Comparison of ENCODE assay signal across 1 cellular context in the genomic region with DNA sequence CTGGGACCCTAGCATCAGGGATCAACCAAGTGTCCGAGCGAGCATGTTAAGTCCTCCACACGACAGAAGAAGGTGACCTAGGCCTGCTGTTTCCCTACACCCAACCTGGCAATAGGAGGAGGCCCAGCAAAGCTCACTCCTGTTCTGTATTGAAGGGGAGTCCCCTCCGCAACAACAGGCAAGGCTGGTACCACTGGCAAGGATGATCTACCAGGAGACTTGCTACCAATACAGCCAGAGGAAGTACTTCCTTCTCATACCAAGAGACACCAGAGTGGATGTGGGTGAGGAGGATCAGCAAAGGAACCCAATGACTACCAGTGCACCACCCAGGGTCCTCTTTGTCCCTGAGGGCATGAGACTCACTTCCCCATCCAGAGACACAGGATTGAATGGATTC.
TF ChIP-seq lines count a peak whose summit lies in the region.

No MANE protein-coding gene starts in this region.

TF ChIP-seq in K562, 482 proteins besides CTCF, POLR2A, EP300 and RAD21:
- TF ChIP-seq RCOR1 (IDR thresholded peaks at IDR 0.05; ENCODE audit: borderline replicate concordance in 1 of 2, low read depth in 2 of 2, low read length in 2 of 2) (no peak), YBX1 (IDR thresholded peaks at IDR 0.05) (no peak), ARID1B (IDR thresholded peaks at IDR 0.05) (no peak), ZNF586 (CRISPR knock-in tag; conservative IDR thresholded peaks at IDR 0.05) (no peak), ZBTB1 (CRISPR knock-in tag; IDR thresholded peaks at IDR 0.05; ENCODE audit: borderline replicate concordance, low read depth) (no peak), ZNF197 (CRISPR knock-in tag; IDR thresholded peaks at IDR 0.05; ENCODE audit: low read depth) (no peak), NBN (IDR thresholded peaks at IDR 0.05; ENCODE audit: low read depth) (no peak), NFE2L1 (tag; IDR thresholded peaks at IDR 0.05; ENCODE audit: borderline replicate concordance, low read depth) (no peak), SAFB (IDR thresholded peaks at IDR 0.05; ENCODE audit: borderline replicate concordance, low read depth, low read length) (no peak)
- TF ChIP-seq, protein P1, sequence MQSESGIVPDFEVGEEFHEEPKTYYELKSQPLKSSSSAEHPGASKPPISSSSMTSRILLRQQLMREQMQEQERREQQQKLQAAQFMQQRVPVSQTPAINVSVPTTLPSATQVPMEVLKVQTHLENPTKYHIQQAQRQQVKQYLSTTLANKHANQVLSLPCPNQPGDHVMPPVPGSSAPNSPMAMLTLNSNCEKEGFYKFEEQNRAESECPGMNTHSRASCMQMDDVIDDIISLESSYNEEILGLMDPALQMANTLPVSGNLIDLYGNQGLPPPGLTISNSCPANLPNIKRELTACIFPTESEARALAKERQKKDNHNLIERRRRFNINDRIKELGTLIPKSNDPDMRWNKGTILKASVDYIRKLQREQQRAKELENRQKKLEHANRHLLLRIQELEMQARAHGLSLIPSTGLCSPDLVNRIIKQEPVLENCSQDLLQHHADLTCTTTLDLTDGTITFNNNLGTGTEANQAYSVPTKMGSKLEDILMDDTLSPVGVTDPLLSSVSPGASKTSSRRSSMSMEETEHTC (IDR thresholded peaks at IDR 0.05): no peak
